ENCODE assay signal across 1 cellular context in genomic region chr19:49097453-49098288, GRCh38.
TF ChIP-seq lines count a peak whose summit lies in the region.

No MANE protein-coding gene starts in this region.

TF ChIP-seq in H1, 55 proteins besides CTCF, POLR2A, EP300 and RAD21:
- TF ChIP-seq CREB1 (IDR thresholded peaks at IDR 0.05), result peak; percentile 22; the same call in 1 of the 2 replicates
- no peak for TF ChIP-seq JUND (IDR thresholded peaks at IDR 0.05; ENCODE audit: low read length)
- TF ChIP-seq SP2 (IDR thresholded peaks at IDR 0.05; ENCODE audit: low read length), result no peak
- TF ChIP-seq POLR2AphosphoS5 (IDR thresholded peaks at IDR 0.05; ENCODE audit: low read depth, low read length), result peak; percentile 46; the same call in 1 of the 2 replicates
TF ChIP-seq in H1: peak in this region for 2.
